In the genomic region with DNA sequence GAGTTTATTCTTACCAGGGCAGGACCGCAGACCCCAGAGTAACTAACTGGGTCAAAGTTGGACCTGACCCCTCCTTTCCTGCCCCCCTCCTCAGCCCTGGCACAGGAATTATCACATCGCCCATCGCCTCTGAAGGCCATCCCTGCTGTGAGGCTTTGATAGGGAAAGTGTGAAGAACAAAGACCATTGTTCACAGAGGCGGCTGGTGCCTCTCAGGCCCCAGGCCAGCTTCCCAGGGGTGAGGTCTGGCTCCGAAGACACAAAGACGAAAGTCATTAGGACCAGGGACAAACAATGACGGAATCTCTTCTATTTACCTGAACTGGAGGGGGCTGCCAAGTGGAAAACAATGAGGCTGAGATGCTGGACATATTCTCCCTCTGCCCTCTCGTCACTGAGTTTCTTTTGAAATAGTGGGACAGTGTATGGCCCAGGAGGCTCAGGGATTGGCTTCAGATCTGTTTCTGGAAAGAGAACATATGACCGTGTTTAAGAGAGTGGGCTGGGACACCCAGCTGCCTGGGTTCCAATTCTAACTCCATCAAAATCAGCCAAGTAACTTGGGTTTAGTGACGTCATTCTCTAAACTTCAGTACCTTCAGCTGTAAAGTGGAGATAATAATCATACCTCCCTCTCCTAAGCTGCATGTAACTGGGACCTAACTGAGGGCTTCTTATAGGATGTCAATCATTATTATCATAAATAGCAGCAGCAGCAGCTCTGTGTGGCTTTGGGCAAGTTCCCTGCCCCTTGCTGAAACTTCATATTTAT, we compare ENCODE assay signal across 16 cellular contexts.
DNase-seq lines count a peak whose midpoint lies in the region; TF ChIP-seq lines count a peak whose summit lies in the region.
"Had no signal": no experiment of that assay in that cellular context is flagged by ENCODE, and none has a peak within 500 bp of the region (broad histone marks: within the 10 kb centered on the region; RNA-seq: fewer than 3 reads in every experiment).

No MANE protein-coding gene starts in this region.

- H3K36me3 ChIP-seq in testis (ENCODE audit: low read depth, missing control alignments): no peaks in the 10 kb centered on the region
- H3K36me3 ChIP-seq: SJSA1 had no signal

- intact Hi-C loops in testis (cut with DNase I; ENCODE audit: low total_unique reads): no loop called here

- H3K4me3 ChIP-seq in testis: no peak overlapping the region
- H3K4me3 ChIP-seq: coronary artery, SJSA1 had no signal

- TF ChIP-seq CTCF in testis (IDR thresholded peaks at IDR 0.05): no peak

- TF ChIP-seq POLR2A in testis (IDR thresholded peaks at IDR 0.05): no peak

- WGBS in testis, 2 donors: 60 to 83% methylated on average over 10 of the region's 10 CpGs

- DNase-seq in NCI-H345 (lab: John Stamatoyannopoulos, UW): peak; percentile 81
- DNase-seq in ecto neural progenitor cell (ENCODE audit: low spot score): peak; percentile 83
- DNase-seq in testis: peak; percentile 65
- DNase-seq in stimulated activated CD8-positive, alpha-beta memory T cell treated with anti-CD3 and anti-CD28 coated beads, Interleukin-4, amount 100 ng/mL, for 48 hours: no peak
- DNase-seq in activated CD4-positive, alpha-beta T cell treated with anti-CD3 and anti-CD28 coated beads, Interleukin-2, amount 50 U/mL, for 4 hours: no peak
- DNase-seq in DMS53 treated with DMSO at 0.1 percent for 48 hours (lab: John Stamatoyannopoulos, UW; ENCODE audit: unreplicated experiment): no peak
- DNase-seq: activated CD4-positive, alpha-beta T cell treated with anti-CD3 and anti-CD28 coated beads, Interleukin-2, amount 50 U/mL, for 48 hours; activated naive CD4-positive, alpha-beta T cell; GOT3; KG1; naive B cell; NCI-H2171; stimulated activated CD4-positive, alpha-beta T cell treated with anti-CD3 and anti-CD28 coated beads, Interleukin-12 subunit alpha, Interleukin-12 subunit beta, amount 100 ng/mL, for 4 hours had no signal

- no peaks in the 10 kb centered on the region for H3K9me3 ChIP-seq in testis
- H3K9me3 ChIP-seq: SJSA1 had no signal

- no peaks in the 10 kb centered on the region for H3K27me3 ChIP-seq in layer of hippocampus (ENCODE audit: control insufficient read depth, insufficient read depth, low read length)
- H3K27me3 ChIP-seq in testis: no peaks in the 10 kb centered on the region
- H3K27me3 ChIP-seq: SJSA1 had no signal

- H3K27ac ChIP-seq in layer of hippocampus (ENCODE audit: low read depth, low read length) (peak overlapping the region; percentile 74), testis (peak overlapping the region; percentile 6 to 67)
- H3K27ac ChIP-seq: coronary artery, SJSA1 had no signal

- peaks cover 3% of the 10 kb centered on the region for H3K4me1 ChIP-seq in testis
- H3K4me1 ChIP-seq: SJSA1 had no signal

Comparison
In these comparisons a context has a peak if more than half of its experiments do, and no peak if none do; other contexts are left out.
1. DNase-seq: peak in NCI-H345 (single experiment), ecto neural progenitor cell (single experiment) and testis (single experiment); none in stimulated activated CD8-positive, alpha-beta memory T cell treated with anti-CD3 and anti-CD28 coated beads, Interleukin-4, amount 100 ng/mL, for 48 hours (single experiment), activated CD4-positive, alpha-beta T cell treated with anti-CD3 and anti-CD28 coated beads, Interleukin-2, amount 50 U/mL, for 4 hours (0 of 2) and DMS53 treated with DMSO at 0.1 percent for 48 hours (single experiment).